Comparison of ENCODE assay signal across 30 cellular contexts in the genomic region with DNA sequence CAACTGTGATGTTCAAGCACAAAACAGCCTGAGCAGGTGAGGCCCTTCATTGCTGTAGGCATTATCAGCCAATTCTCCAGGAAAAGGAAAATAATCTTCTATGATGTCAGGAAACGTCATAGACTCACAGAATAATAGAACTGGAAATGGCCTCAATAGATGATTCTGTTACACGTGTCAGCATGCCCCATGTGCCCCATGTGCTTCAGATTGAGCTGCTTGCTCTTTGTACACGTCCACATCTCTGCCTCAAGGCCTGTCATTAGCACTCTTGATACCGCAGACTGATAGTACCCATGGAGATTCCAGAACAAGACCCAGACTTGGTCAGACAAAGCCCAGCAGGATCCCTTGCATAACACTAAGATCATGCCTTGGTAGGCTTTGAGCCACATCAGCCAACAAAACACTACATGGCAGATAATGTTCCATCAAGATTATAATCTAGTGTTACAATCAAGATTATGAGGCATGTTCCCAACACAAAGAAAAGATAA.
"Had no signal": no experiment of that assay in that cellular context is flagged by ENCODE, and none has a peak within 500 bp of the region (broad histone marks: within the 10 kb centered on the region; RNA-seq: fewer than 3 reads in every experiment).

No MANE protein-coding gene starts in this region.

- H3K36me3 ChIP-seq: colonic mucosa, ovary, thoracic aorta, tibial nerve had no signal

- H3K4me1 Mint-ChIP-seq: memory B cell; naive thymus-derived CD4-positive, alpha-beta T cell; nephron; stimulated activated effector memory CD8-positive, alpha-beta T cell treated with anti-CD3 and anti-CD28 coated beads, Interleukin-12 subunit alpha, Interleukin-12 subunit beta, amount 100 ng/mL, for 72 hours had no signal

- H3K4me3 ChIP-seq: colonic mucosa, esophagus squamous epithelium, heart right ventricle, lung, ovary, psoas muscle, sigmoid colon, thoracic aorta, tibial nerve, vagina had no signal

- H3K27me3 ChIP-seq: colonic mucosa, esophagus squamous epithelium, heart right ventricle, ovary, sigmoid colon, tibial nerve, vagina had no signal

- H3K27ac ChIP-seq: colonic mucosa, esophagus squamous epithelium, heart right ventricle, ovary, psoas muscle, sigmoid colon, thoracic aorta, tibial nerve, vagina had no signal

- H3K27me3 Mint-ChIP-seq: dendritic cell treated with granulocyte-macrophage colony-stimulating factor and Interleukin-4, amounts not matched to agents 40 ng/mL and 50 ng/mL, for 4 days; memory B cell had no signal

- H3K4me1 ChIP-seq: colonic mucosa, esophagus squamous epithelium, psoas muscle, tibial nerve, vagina had no signal

- H3K27ac Mint-ChIP-seq: dendritic cell treated with granulocyte-macrophage colony-stimulating factor and Interleukin-4, amounts not matched to agents 40 ng/mL and 50 ng/mL, for 4 days; memory B cell; naive thymus-derived CD4-positive, alpha-beta T cell; nephron; stimulated activated effector memory CD8-positive, alpha-beta T cell treated with anti-CD3 and anti-CD28 coated beads, Interleukin-12 subunit alpha, Interleukin-12 subunit beta, amount 100 ng/mL, for 72 hours had no signal

- H3K9me3 Mint-ChIP-seq: memory B cell, nephron had no signal

- H3K36me3 Mint-ChIP-seq: memory B cell; stimulated activated effector memory CD8-positive, alpha-beta T cell treated with anti-CD3 and anti-CD28 coated beads, Interleukin-12 subunit alpha, Interleukin-12 subunit beta, amount 100 ng/mL, for 72 hours had no signal

- ATAC-seq: heart right ventricle; left colon; naive thymus-derived CD4-positive, alpha-beta T cell; psoas muscle; stimulated activated effector memory CD8-positive, alpha-beta T cell treated with anti-CD3 and anti-CD28 coated beads, Interleukin-12 subunit alpha, Interleukin-12 subunit beta, amount 100 ng/mL, for 72 hours had no signal

- H3K4me3 Mint-ChIP-seq: dendritic cell treated with granulocyte-macrophage colony-stimulating factor and Interleukin-4, amounts not matched to agents 40 ng/mL and 50 ng/mL, for 4 days; memory B cell; nephron; stimulated activated effector memory CD8-positive, alpha-beta T cell treated with anti-CD3 and anti-CD28 coated beads, Interleukin-12 subunit alpha, Interleukin-12 subunit beta, amount 100 ng/mL, for 72 hours had no signal

- FAIRE-seq: endothelial cell of umbilical vein, islet of Langerhans had no signal

- DNase-seq: colonic mucosa; effector CD8-positive, alpha-beta T cell; esophagus squamous epithelium; foreskin melanocyte; glutamatergic neuron; heart right ventricle; hippocampal formation; kidney glomerular epithelial cell; left colon; midbrain; naive thymus-derived CD4-positive, alpha-beta T cell; occipital lobe; ovary; posterior cingulate gyrus; psoas muscle; right cardiac atrium; sigmoid colon; stimulated activated CD4-positive, alpha-beta T cell treated with anti-CD3 and anti-CD28 coated beads, Interleukin-2, amount 100 ng/mL, for 24 hours; stimulated activated CD4-positive, alpha-beta T cell treated with anti-CD3 and anti-CD28 coated beads, Interleukin-4, amount 100 ng/mL, for 24 hours; stimulated activated naive CD4-positive, alpha-beta T cell treated with Interleukin-2 at 50 U/mL for 16 hours had no signal
